8 cellular contexts compared by ENCODE assay signal in the genomic region with DNA sequence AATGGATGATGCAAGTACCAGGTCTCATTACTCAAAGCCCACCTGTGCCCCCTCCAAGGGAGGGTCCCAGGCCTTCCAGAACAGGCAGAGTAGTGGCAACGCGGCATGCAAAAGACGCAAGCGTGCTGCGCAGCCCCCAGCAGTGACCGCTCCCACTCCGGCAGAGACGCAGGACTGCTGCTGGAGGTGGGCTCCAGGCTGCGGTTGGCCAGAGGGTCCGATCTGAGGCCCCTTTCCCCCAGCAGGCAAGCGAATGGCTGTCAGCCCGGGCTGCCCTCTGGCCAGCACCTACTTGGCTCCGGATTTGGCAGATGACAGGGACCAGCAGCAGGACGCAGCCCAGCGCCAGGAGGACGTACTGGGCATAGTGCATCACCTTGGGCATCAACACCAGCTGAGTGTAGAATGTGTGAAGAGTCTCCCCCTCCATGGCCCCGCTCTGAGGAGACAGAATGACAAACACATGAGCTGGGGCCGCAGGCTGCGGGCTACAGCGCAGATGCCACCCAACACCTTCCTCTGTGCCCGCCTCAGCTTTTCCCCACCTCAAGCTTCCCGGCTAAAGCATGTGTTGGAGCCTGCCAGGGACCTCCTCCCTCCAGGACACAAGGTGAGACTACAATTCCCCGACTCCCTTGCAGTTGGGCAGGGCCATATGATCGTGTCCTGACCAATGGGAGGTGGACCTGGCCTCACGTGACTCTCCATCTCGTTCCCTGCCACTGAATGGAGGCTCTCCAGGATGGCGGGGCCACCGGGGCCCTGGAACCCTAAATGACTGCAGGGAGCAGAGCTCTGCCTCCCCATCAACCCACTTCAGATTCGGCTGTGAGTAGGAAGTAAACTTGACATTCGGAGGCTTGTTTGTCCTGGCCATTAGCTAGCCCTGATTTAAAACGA.
DNase-seq lines count a peak whose midpoint lies in the region; ATAC-seq, FAIRE-seq and TF ChIP-seq lines count a peak whose summit lies in the region.

No MANE protein-coding gene starts in this region.

- 89% methylated on average over 27 of the region's 31 CpGs for WGBS in A549 (ENCODE audit: missing lambda C conversion rate)
- WGBS in esophagus muscularis mucosa, result 60% methylated on average over 21 of the region's 31 CpGs

- H3K27ac ChIP-seq in A549 (no peak overlapping the region), esophagus muscularis mucosa (replicated peaks in 1 of 4) (no peak overlapping the region)

- no peaks in the 10 kb centered on the region for H3K27me3 Mint-ChIP-seq in activated T-helper 2 cell treated with anti-CD3 and anti-CD28 coated beads, Interferon-gamma antibody, Interleukin-2, Interleukin-4, amounts not matched to agents 10 μg/mL and 5 μg/mL and 100 μg/mL, durations not matched to agents 14 hours and 24 hours and 36 hours (ENCODE audit: low read depth)

- H3K9me3 Mint-ChIP-seq in activated T-helper 2 cell treated with anti-CD3 and anti-CD28 coated beads, Interferon-gamma antibody, Interleukin-2, Interleukin-4, amounts not matched to agents 10 μg/mL and 5 μg/mL and 100 μg/mL, durations not matched to agents 14 hours and 24 hours and 36 hours, result no peaks in the 10 kb centered on the region

- TF ChIP-seq CTCF in A549 (IDR thresholded peaks at IDR 0.05) (no peak), esophagus muscularis mucosa (IDR thresholded peaks at IDR 0.05) (no peak)

- TF ChIP-seq POLR2A in A549 (IDR thresholded peaks at IDR 0.05; ENCODE audit: low read length) (no peak), esophagus muscularis mucosa (IDR thresholded peaks at IDR 0.05; ENCODE audit: low read depth) (no peak)

- intact Hi-C loops in esophagus muscularis mucosa (cut with DNase I), result no loop called here
- intact Hi-C loops in activated T-helper 2 cell treated with anti-CD3 and anti-CD28 coated beads, Interferon-gamma antibody, Interleukin-2, Interleukin-4, amounts not matched to agents 10 μg/mL and 5 μg/mL and 100 μg/mL, durations not matched to agents 14 hours and 24 hours and 36 hours (cut with micrococcal nuclease), result no loop called here

- no peaks in the 10 kb centered on the region for H3K4me1 ChIP-seq in A549
- peaks cover 4 to 11% (median 5%) of the 10 kb centered on the region in 4 donors for H3K4me1 ChIP-seq in esophagus muscularis mucosa

- H3K36me3 Mint-ChIP-seq in activated T-helper 2 cell treated with anti-CD3 and anti-CD28 coated beads, Interferon-gamma antibody, Interleukin-2, Interleukin-4, amounts not matched to agents 10 μg/mL and 5 μg/mL and 100 μg/mL, durations not matched to agents 14 hours and 24 hours and 36 hours (ENCODE audit: low read depth), result peaks cover 3% of the 10 kb centered on the region

- no peak for TF ChIP-seq RAD21 in A549 (conservative IDR thresholded peaks at IDR 0.05 in 1 of 2, IDR thresholded peaks at IDR 0.05 in 1 of 2)

- H3K9me3 ChIP-seq in A549 (no peaks in the 10 kb centered on the region), esophagus muscularis mucosa (no peaks in the 10 kb centered on the region)

- H3K27me3 ChIP-seq in esophagus muscularis mucosa, result no peaks in the 10 kb centered on the region

- DNase-seq in A549 (ENCODE audit: low read depth in 1 of 2, low spot score in 1 of 2), result peak in 1 of 2 experiments; percentile 46
- DNase-seq in NCI-H2171 (lab: John Stamatoyannopoulos, UW), result peak; percentile 88
- peak; percentile 94 for DNase-seq in esophagus muscularis mucosa (ENCODE audit: extremely low spot score)
- peak; percentile 88 for DNase-seq in midbrain (lab: John Stamatoyannopoulos, UW)
- no peak for DNase-seq in NCI-H446 treated with DMSO at 0.1 percent for 48 hours (lab: John Stamatoyannopoulos, UW)
- no peak for DNase-seq in activated T-helper 2 cell treated with anti-CD3 and anti-CD28 coated beads, Interferon-gamma antibody, Interleukin-2, Interleukin-4, amounts not matched to agents 10 μg/mL and 5 μg/mL and 100 μg/mL, durations not matched to agents 14 hours and 24 hours and 36 hours (ENCODE audit: low spot score)
- no peak for DNase-seq in stimulated activated CD4-positive, alpha-beta T cell treated with anti-CD3 and anti-CD28 coated beads, Interleukin-2, amount 100 ng/mL, for 48 hours

- no peaks in the 10 kb centered on the region for H3K4me1 Mint-ChIP-seq in activated T-helper 2 cell treated with anti-CD3 and anti-CD28 coated beads, Interferon-gamma antibody, Interleukin-2, Interleukin-4, amounts not matched to agents 10 μg/mL and 5 μg/mL and 100 μg/mL, durations not matched to agents 14 hours and 24 hours and 36 hours (ENCODE audit: low read depth)

- H3K36me3 ChIP-seq in esophagus muscularis mucosa, result peaks cover 0 to 45% (median 1%) of the 10 kb centered on the region in 4 donors

- no peak for TF ChIP-seq EP300 in A549 (IDR thresholded peaks at IDR 0.05)
- no peak for TF ChIP-seq EP300 in esophagus muscularis mucosa (IDR thresholded peaks at IDR 0.05)

- peak in 1 of 2 experiments; percentile 71; a peak in 3 of 6 replicates for ATAC-seq in A549
- no peak for ATAC-seq in HG02759 (IDR thresholded peaks at IDR 0.05; ENCODE audit: unreplicated experiment)

- no peak overlapping the region for H3K4me3 Mint-ChIP-seq in activated T-helper 2 cell treated with anti-CD3 and anti-CD28 coated beads, Interferon-gamma antibody, Interleukin-2, Interleukin-4, amounts not matched to agents 10 μg/mL and 5 μg/mL and 100 μg/mL, durations not matched to agents 14 hours and 24 hours and 36 hours (ENCODE audit: low read depth)

- FAIRE-seq in A549 (lab: Jason Lieb, UNC), result no peak

- H3K4me2 ChIP-seq in A549, result no peak overlapping the region

- H3K4me3 ChIP-seq in A549, result no peak overlapping the region
- H3K4me3 ChIP-seq in esophagus muscularis mucosa, result peak overlapping the region; percentile 42 to 57 (median 44)

- no peak overlapping the region for H3K27ac Mint-ChIP-seq in activated T-helper 2 cell treated with anti-CD3 and anti-CD28 coated beads, Interferon-gamma antibody, Interleukin-2, Interleukin-4, amounts not matched to agents 10 μg/mL and 5 μg/mL and 100 μg/mL, durations not matched to agents 14 hours and 24 hours and 36 hours

- CTCF ChIA-PET in A549 (lab: Yijun Ruan, JAX), result interaction anchor here (1.2 to 2.4 kb wide), 2 partner anchors 15 to 754 kb away, joined by 3 to 8 read pairs; no protein-coding TSS in a partner anchor

- POLR2A ChIA-PET in A549 (lab: Yijun Ruan, JAX), result no interaction called here

TF ChIP-seq in A549, 52 proteins besides CTCF, POLR2A, EP300 and RAD21:
- TF ChIP-seq HOXB13 (CRISPR knock-in tag; IDR thresholded peaks at IDR 0.05; ENCODE audit: low read depth) (no peak), FOSL2 (IDR thresholded peaks at IDR 0.05) (no peak), FOSL2 (CRISPR knock-in tag; IDR thresholded peaks at IDR 0.05) (no peak), HDAC2 (IDR thresholded peaks at IDR 0.05) (no peak)
- TF ChIP-seq, protein P1, sequence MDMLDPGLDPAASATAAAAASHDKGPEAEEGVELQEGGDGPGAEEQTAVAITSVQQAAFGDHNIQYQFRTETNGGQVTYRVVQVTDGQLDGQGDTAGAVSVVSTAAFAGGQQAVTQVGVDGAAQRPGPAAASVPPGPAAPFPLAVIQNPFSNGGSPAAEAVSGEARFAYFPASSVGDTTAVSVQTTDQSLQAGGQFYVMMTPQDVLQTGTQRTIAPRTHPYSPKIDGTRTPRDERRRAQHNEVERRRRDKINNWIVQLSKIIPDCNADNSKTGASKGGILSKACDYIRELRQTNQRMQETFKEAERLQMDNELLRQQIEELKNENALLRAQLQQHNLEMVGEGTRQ (IDR thresholded peaks at IDR 0.05), result peak; percentile 81

Comparison
In these comparisons a context has a peak if more than half of its experiments do, and no peak if none do; other contexts are left out.
1. DNase-seq: peak in NCI-H2171 (single experiment), esophagus muscularis mucosa (single experiment) and midbrain (single experiment); none in NCI-H446 treated with DMSO at 0.1 percent for 48 hours (single experiment), activated T-helper 2 cell treated with anti-CD3 and anti-CD28 coated beads, Interferon-gamma antibody, Interleukin-2, Interleukin-4, amounts not matched to agents 10 μg/mL and 5 μg/mL and 100 μg/mL, durations not matched to agents 14 hours and 24 hours and 36 hours (single experiment) and stimulated activated CD4-positive, alpha-beta T cell treated with anti-CD3 and anti-CD28 coated beads, Interleukin-2, amount 100 ng/mL, for 48 hours (0 of 2).